Comparison of ENCODE assay signal across 13 cellular contexts in genomic region chr2:120770641-120771040, GRCh38. TPM values are rescaled to one million over a fixed set of nuclear protein-coding genes. Genes with fewer than 3 reads are reported as not detected.
DNase-seq lines count a peak whose midpoint lies in the region; ATAC-seq, FAIRE-seq and TF ChIP-seq lines count a peak whose summit lies in the region.
"Had no signal": no experiment of that assay in that cellular context is flagged by ENCODE, and none has a peak within 500 bp of the region (broad histone marks: within the 10 kb centered on the region; RNA-seq: fewer than 3 reads in every experiment).

No MANE protein-coding gene starts in this region.

- H4K8ac ChIP-seq in IMR-90 (ENCODE audit: low read depth in 2 of 2, low read length in 2 of 2) (peak overlapping the region; percentile 38 to 71), H1 (ENCODE audit: extremely low read depth, insufficient read depth, low read length) (no peak overlapping the region), mesenchymal stem cell (ENCODE audit: low read length) (peak overlapping the region; percentile 83)

- H3K4ac ChIP-seq in IMR-90 (ENCODE audit: low read depth, low read length) (peak overlapping the region; percentile 71), H1 (replicated peaks; ENCODE audit: insufficient read length, low read depth, low read length) (no peak overlapping the region), mesenchymal stem cell (ENCODE audit: low read depth in 1 of 2, low read length in 2 of 2) (peak overlapping the region; percentile 42 to 50)

- H2AFZ ChIP-seq in IMR-90 (replicated peaks; ENCODE audit: low read length, poor library complexity) (peak overlapping the region; percentile 10), H1 (ENCODE audit: low read length) (no peak overlapping the region), mesenchymal stem cell (ENCODE audit: low read depth, low read length) (no peak overlapping the region), smooth muscle cell (ENCODE audit: low read depth) (no peak overlapping the region)

- H2BK20ac ChIP-seq in IMR-90 (ENCODE audit: low read depth, low read length) (peak overlapping the region; percentile 68), H1 (ENCODE audit: low read length) (no peak overlapping the region)

- H3K27me3 ChIP-seq in IMR-90 (ENCODE audit: control insufficient read depth, insufficient read depth, low read length), result no peaks in the 10 kb centered on the region
- no peaks in the 10 kb centered on the region for H3K27me3 ChIP-seq in H1 (replicated peaks in 1 of 4; ENCODE audit: control insufficient read depth in 3 of 4, extremely low read depth in 1 of 4, insufficient read depth in 3 of 4, low read length in 3 of 4)
- no peaks in the 10 kb centered on the region for H3K27me3 ChIP-seq in mesenchymal stem cell (ENCODE audit: control insufficient read depth in 1 of 2, insufficient read depth in 1 of 2, low read length in 2 of 2)
- H3K27me3 ChIP-seq in smooth muscle cell (ENCODE audit: low read depth), result no peaks in the 10 kb centered on the region

- peak overlapping the region; percentile 58 for H2BK120ac ChIP-seq in IMR-90 (ENCODE audit: low read depth, low read length)
- H2BK120ac ChIP-seq in H1 (replicated peaks; ENCODE audit: low read depth, low read length), result no peak overlapping the region
- H2BK120ac ChIP-seq in mesenchymal stem cell (ENCODE audit: low read depth, low read length), result peak overlapping the region; percentile 43

- H3K9me1 ChIP-seq in IMR-90 (ENCODE audit: insufficient read depth, low read length), result peaks cover 62% of the 10 kb centered on the region

- 67% methylated on average over 1 of the region's 6 CpGs; no CpG with 5 or more reads in 1 of the 2 experiments for WGBS in IMR-90 (ENCODE audit: extremely low coverage in 2 of 2, insufficient read length in 1 of 2), 2 experiments
- WGBS in H1 (ENCODE audit: extremely low coverage in 1 of 2, insufficient coverage in 1 of 2, insufficient read length in 1 of 2, insufficient replicate concordance in 2 of 2, low coverage in 1 of 2, low lambda C conversion rate in 2 of 2, missing lambda C conversion rate in 1 of 2), 2 experiments, result 97% methylated on average over 6 of the region's 6 CpGs; no CpG with 5 or more reads in 1 of the 2 experiments
- WGBS in mesenchymal stem cell, result 99% methylated on average over 6 of the region's 6 CpGs
- 94% methylated on average over 6 of the region's 6 CpGs for WGBS in smooth muscle cell (ENCODE audit: low lambda C conversion rate)

- H3F3A ChIP-seq in smooth muscle cell (ENCODE audit: low read depth), result peaks cover 32% of the 10 kb centered on the region

- H3K79me2 ChIP-seq in H1 (ENCODE audit: control insufficient read depth in 1 of 2, insufficient read depth in 2 of 2, low read length in 2 of 2) (peaks cover 9 to 99% of the 10 kb centered on the region in 2 experiments), smooth muscle cell (ENCODE audit: low read depth) (peaks cover 75% of the 10 kb centered on the region)

- H2AK9ac ChIP-seq in IMR-90 (replicated peaks; ENCODE audit: low read depth, low read length, poor library complexity), result peak overlapping the region; percentile 74

- H4K91ac ChIP-seq in IMR-90 (ENCODE audit: insufficient read depth, low read depth, low read length), result peak overlapping the region; percentile 89
- H4K91ac ChIP-seq in H1 (replicated peaks; ENCODE audit: insufficient read length, low read length), result no peak overlapping the region
- H4K91ac ChIP-seq in mesenchymal stem cell (ENCODE audit: low read length), result peak overlapping the region; percentile 90

- intact Hi-C loops in IMR-90 (cut with micrococcal nuclease), result loop anchor here (1.0 to 10.0 kb wide), 2 partner anchors 9 to 76 kb away; no protein-coding TSS in a partner anchor

- H3K23me2 ChIP-seq in H1 (ENCODE audit: low read depth, low read length), result no peaks in the 10 kb centered on the region

- DNase-seq in IMR-90, result no peak
- no peak for DNase-seq in H1 (ENCODE audit: low read depth in 1 of 2, low spot score in 2 of 2)
- DNase-seq in mesenchymal stem cell, result no peak
- DNase-seq in smooth muscle cell (lab: John Stamatoyannopoulos, UW; ENCODE audit: unreplicated experiment), result no peak
- no peak for DNase-seq in NCI-H128 (lab: John Stamatoyannopoulos, UW; ENCODE audit: unreplicated experiment)
- no peak for DNase-seq in NCI-H2171 treated with DMSO at 0.1 percent for 48 hours (lab: John Stamatoyannopoulos, UW)
- DNase-seq in activated CD4-positive, alpha-beta T cell treated with anti-CD3 and anti-CD28 coated beads for 1 hour, result no peak
- DNase-seq: activated CD4-positive, alpha-beta T cell treated with anti-CD3 and anti-CD28 coated beads for 36 hours; KG1; midbrain; NCI-H1694; stimulated activated naive CD4-positive, alpha-beta T cell had no signal

- H4K5ac ChIP-seq in IMR-90 (ENCODE audit: low read depth, low read length), result peak overlapping the region; percentile 69
- H4K5ac ChIP-seq in H1 (ENCODE audit: insufficient read length, low read depth, low read length), result no peak overlapping the region

- peak overlapping the region; percentile 68; the same call in 1 of the 2 replicates for H2BK12ac ChIP-seq in H1 (ENCODE audit: low read depth, low read length)
- H2BK12ac ChIP-seq in mesenchymal stem cell (ENCODE audit: low read length in 2 of 2), result peak overlapping the region; percentile 69 to 88

- H2BK5ac ChIP-seq in IMR-90 (ENCODE audit: low read depth, low read length, poor library complexity, severe bottlenecking) (peak overlapping the region; percentile 92), H1 (ENCODE audit: low read depth, low read length) (peak overlapping the region; percentile 66; the same call in 1 of the 2 replicates), mesenchymal stem cell (ENCODE audit: low read depth, low read length, poor library complexity, severe bottlenecking) (no peak overlapping the region)

- no peak for ATAC-seq in IMR-90 (ENCODE audit: low read depth)
- ATAC-seq: activated CD4-positive, alpha-beta T cell treated with anti-CD3 and anti-CD28 coated beads for 36 hours had no signal

- no peak for TF ChIP-seq RAD21 in IMR-90 (IDR thresholded peaks at IDR 0.05; ENCODE audit: low read length)
- TF ChIP-seq RAD21 in H1 (IDR thresholded peaks at IDR 0.05 in 1 of 2, conservative IDR thresholded peaks at IDR 0.05 in 1 of 2; ENCODE audit: low read depth in 2 of 2, low read length in 2 of 2), result no peak

- H3K56ac ChIP-seq in IMR-90 (ENCODE audit: extremely low read depth, insufficient read depth, low read length), result 0 out of 2 replicates have a peak overlapping the region, but pooled peaks have one; percentile 35
- no peak overlapping the region for H3K56ac ChIP-seq in H1 (replicated peaks; ENCODE audit: insufficient read length, low read depth, low read length)

- TF ChIP-seq POLR2A in IMR-90 (IDR thresholded peaks at IDR 0.05; ENCODE audit: low read depth, low read length) (no peak), H1 (IDR thresholded peaks at IDR 0.05; ENCODE audit: control extremely low read depth in 1 of 2, low read depth in 2 of 2, low read length in 2 of 2) (no peak)

- H3K9ac ChIP-seq in IMR-90 (ENCODE audit: low read depth, low read length) (peak overlapping the region; percentile 26; the same call in 1 of the 2 replicates), H1 (replicated peaks in 1 of 4; ENCODE audit: extremely low read depth in 1 of 4, low read depth in 3 of 4, low read length in 3 of 4) (no peak overlapping the region), mesenchymal stem cell (ENCODE audit: low read length) (peak overlapping the region; percentile 56), smooth muscle cell (ENCODE audit: low read depth) (peak overlapping the region; percentile 25)

- in situ Hi-C loops in IMR-90 (cut with MboI; ENCODE audit: low sequenced_read_pairs), result no loop called here

- peak overlapping the region; percentile 82 for H3K27ac ChIP-seq in IMR-90 (ENCODE audit: insufficient read depth, low read length)
- no peak overlapping the region for H3K27ac ChIP-seq in H1 (ENCODE audit: low read depth, low read length)
- no peak overlapping the region for H3K27ac ChIP-seq in mesenchymal stem cell (ENCODE audit: low read length, poor library complexity, severe bottlenecking)
- H3K27ac ChIP-seq in smooth muscle cell (ENCODE audit: low read depth), result peak overlapping the region; percentile 87

- no peak for TF ChIP-seq EP300 in H1 (IDR thresholded peaks at IDR 0.05; ENCODE audit: borderline replicate concordance in 1 of 2, low read depth in 2 of 2, low read length in 2 of 2)

- CTCF ChIA-PET in IMR-90 (lab: Yijun Ruan, JAX) (no interaction called here), H1 (lab: Charles Lee; ENCODE audit: partially characterized antibody) (interaction anchor here (0.6 to 4.6 kb wide), 15 partner anchors 9 to 196 kb away, joined by 3 to 21 read pairs (median 3); no protein-coding TSS in a partner anchor)

- peaks cover 25 to 90% of the 10 kb centered on the region in 2 experiments for H3K79me1 ChIP-seq in IMR-90 (ENCODE audit: low read depth in 1 of 2, low read length in 2 of 2)
- peaks cover 48% of the 10 kb centered on the region for H3K79me1 ChIP-seq in H1 (ENCODE audit: low read depth, low read length)
- peaks cover 35% of the 10 kb centered on the region for H3K79me1 ChIP-seq in mesenchymal stem cell (replicated peaks; ENCODE audit: low read length, poor library complexity, severe bottlenecking)

- H2BK15ac ChIP-seq in IMR-90 (ENCODE audit: low read depth, low read length), result peak overlapping the region; percentile 64; the same call in 2 of the 3 replicates
- H2BK15ac ChIP-seq in H1 (ENCODE audit: low read length), result 0 out of 2 replicates have a peak overlapping the region, but pooled peaks have one; percentile 68
- H2BK15ac ChIP-seq in mesenchymal stem cell (ENCODE audit: low read depth, poor library complexity, severe bottlenecking), result no peak overlapping the region

- H3K4me2 ChIP-seq in IMR-90 (ENCODE audit: low read depth, low read length) (peak overlapping the region; percentile 53), H1 (ENCODE audit: insufficient read depth in 1 of 2, low read depth in 2 of 2, low read length in 2 of 2) (no peak overlapping the region), mesenchymal stem cell (ENCODE audit: low read length, poor library complexity, severe bottlenecking) (no peak overlapping the region), smooth muscle cell (peak overlapping the region; percentile 36)

- no peak for FAIRE-seq in H1 (lab: Jason Lieb, UNC)

- H2AK5ac ChIP-seq in IMR-90 (ENCODE audit: low read depth, low read length) (peak overlapping the region; percentile 95), H1 (ENCODE audit: low read depth, low read length) (peak overlapping the region; percentile 83; the same call in 1 of the 2 replicates), mesenchymal stem cell (ENCODE audit: low read length, severe bottlenecking) (peak overlapping the region; percentile 1)

- TF ChIP-seq CTCF in IMR-90 (conservative IDR thresholded peaks at IDR 0.05; ENCODE audit: low read depth, low read length), result no peak
- no peak for TF ChIP-seq CTCF in H1 (IDR thresholded peaks at IDR 0.05; ENCODE audit: control extremely low read depth in 1 of 3, insufficient read depth in 1 of 3, low read depth in 1 of 3, low read length in 3 of 3)
- no peak for TF ChIP-seq CTCF in smooth muscle cell (IDR thresholded peaks at IDR 0.05; ENCODE audit: borderline replicate concordance, insufficient read depth, poor library complexity, severe bottlenecking)

- H3K18ac ChIP-seq in IMR-90 (ENCODE audit: low read depth, low read length), result peak overlapping the region; percentile 51
- peak overlapping the region; percentile 38; the same call in 1 of the 2 replicates for H3K18ac ChIP-seq in H1 (ENCODE audit: extremely low read depth, low read length)
- peak overlapping the region; percentile 85 to 86 for H3K18ac ChIP-seq in mesenchymal stem cell (ENCODE audit: low read depth in 1 of 2, low read length in 2 of 2)

- no TSS peak for BruUV-seq in IMR-90 (replicated peaks; lab: Mats Ljungman, UMichigan)

- no peak overlapping the region for H3K4me3 ChIP-seq in IMR-90 (ENCODE audit: insufficient read depth, low read depth, low read length)
- H3K4me3 ChIP-seq in H1 (ENCODE audit: extremely low read depth in 1 of 4, insufficient read depth in 2 of 4, low read depth in 3 of 4, low read length in 4 of 4), result no peak overlapping the region
- no peak overlapping the region for H3K4me3 ChIP-seq in mesenchymal stem cell (ENCODE audit: insufficient read depth in 1 of 2, low read depth in 1 of 2, low read length in 2 of 2)
- no peak overlapping the region for H3K4me3 ChIP-seq in smooth muscle cell
- H3K4me3 ChIP-seq: coronary artery had no signal

- POLR2A ChIA-PET in IMR-90 (lab: Charles Lee; ENCODE audit: unreplicated experiment), result no interaction called here
- POLR2A ChIA-PET in H1 (lab: Charles Lee; ENCODE audit: partially characterized antibody), result interaction anchor here (0.8 to 2.4 kb wide), 6 partner anchors 10 to 305 kb away, joined by 3 to 9 read pairs (median 4); partner anchors contain the start of gene GLI2

- H3K9me3 ChIP-seq in IMR-90 (ENCODE audit: control insufficient read depth, insufficient read depth, low read length) (no peaks in the 10 kb centered on the region), H1 (ENCODE audit: insufficient read depth in 2 of 2, low read depth in 1 of 2, low read length in 1 of 2) (no peaks in the 10 kb centered on the region), mesenchymal stem cell (ENCODE audit: control insufficient read depth, low read length) (no peaks in the 10 kb centered on the region), smooth muscle cell (replicated peaks; ENCODE audit: low read depth) (no peaks in the 10 kb centered on the region)

- H3K4me1 ChIP-seq in IMR-90 (ENCODE audit: control insufficient read depth, insufficient read depth, low read length) (peaks cover 56% of the 10 kb centered on the region), H1 (replicated peaks in 1 of 4; ENCODE audit: control insufficient read depth in 3 of 4, insufficient read depth in 4 of 4, low read length in 3 of 4) (peaks cover 23 to 63% (median 34%) of the 10 kb centered on the region in 4 experiments), mesenchymal stem cell (ENCODE audit: control insufficient read depth, insufficient read depth, low read depth, low read length) (peaks cover 38% of the 10 kb centered on the region), smooth muscle cell (ENCODE audit: low read depth) (peaks cover 45% of the 10 kb centered on the region)

- H3K36me3 ChIP-seq in IMR-90 (ENCODE audit: control insufficient read depth, insufficient read depth, low read length), result no peaks in the 10 kb centered on the region
- no peaks in the 10 kb centered on the region for H3K36me3 ChIP-seq in H1 (ENCODE audit: control insufficient read depth in 2 of 4, insufficient read depth in 4 of 4, low read length in 3 of 4)
- peaks cover 0 to 3% of the 10 kb centered on the region in 2 experiments for H3K36me3 ChIP-seq in mesenchymal stem cell (ENCODE audit: control insufficient read depth in 1 of 2, insufficient read depth in 2 of 2, low read depth in 1 of 2, low read length in 2 of 2)
- no peaks in the 10 kb centered on the region for H3K36me3 ChIP-seq in smooth muscle cell (ENCODE audit: low read depth)

- dilution Hi-C loops in IMR-90 (cut with HindIII; ENCODE audit: low sequenced_read_pairs, unreplicated experiment), result no loop called here

- H4K20me1 ChIP-seq in IMR-90 (ENCODE audit: insufficient read depth, low read length), result peaks cover 59% of the 10 kb centered on the region
- peaks cover 39 to 65% of the 10 kb centered on the region in 2 experiments for H4K20me1 ChIP-seq in H1 (replicated peaks in 1 of 2; ENCODE audit: control insufficient read depth in 1 of 2, insufficient read depth in 2 of 2, low read length in 2 of 2)
- H4K20me1 ChIP-seq in smooth muscle cell (ENCODE audit: low read depth), result peaks cover 24% of the 10 kb centered on the region

- H3K14ac ChIP-seq in IMR-90 (replicated peaks; ENCODE audit: low read depth, low read length), result peak overlapping the region; percentile 91
- no peak overlapping the region for H3K14ac ChIP-seq in H1 (ENCODE audit: insufficient read length)
- peak overlapping the region in 1 of 2 experiments; percentile 29 for H3K14ac ChIP-seq in mesenchymal stem cell (ENCODE audit: low read length in 2 of 2)

- H3K23ac ChIP-seq in IMR-90 (ENCODE audit: low read depth, low read length), result peak overlapping the region; percentile 42
- no peak overlapping the region for H3K23ac ChIP-seq in H1 (ENCODE audit: insufficient read length)
- no peak overlapping the region for H3K23ac ChIP-seq in mesenchymal stem cell (ENCODE audit: low read length in 2 of 2)

RNA-seq across cellular contexts. Expression of gene GLI2, which starts 35.0 kb away (rescaled TPM):
- total RNA-seq in IMR-90 (2012; rRNA removed), result 3.8 and 4.7 TPM in 2 replicates
- polyA plus RNA-seq in IMR-90 (2012; rRNA removed), result 26.0 and 31.5 TPM in 2 replicates
- 7.6 and 16.7 TPM in 2 replicates for polyA plus RNA-seq in IMR-90 (2012; cell fraction: cytosol; rRNA removed)
- 57.0 and 124 TPM in 2 replicates for polyA plus RNA-seq in IMR-90 (2012; cell fraction: nucleus; rRNA removed; ENCODE audit: low replicate concordance)
- total RNA-seq in H1 (2021; fragmentation: NEBNext Ultra II Directional; extraction: Animal tissue kit (Norgen Biotek cat#: 25700)), result 46.9 and 49.8 TPM in 2 replicates
- 18.4 and 28.8 TPM in 2 replicates for polyA plus RNA-seq in H1 (2011; rRNA removed)
- polyA plus RNA-seq in H1 (2011; cell fraction: cytosol; rRNA removed), result 12.7 TPM
- 59.5 TPM for polyA plus RNA-seq in H1 (2011; cell fraction: nucleus; rRNA removed)
- 17.6 to 27.8 TPM (median 24.7 TPM) in 4 replicates for polyA plus RNA-seq in H1 (2012, experiment 1 of 2)
- 9.7 TPM for polyA plus RNA-seq in H1 (2012, experiment 2 of 2)
- 17.1 TPM for polyA plus RNA-seq in H1 (2013, experiment 1 of 2)
- 16.9 TPM for polyA plus RNA-seq in H1 (2013, experiment 2 of 2)
- polyA minus RNA-seq in H1 (2011; rRNA and poly(A)+ RNA removed), result 17.2 and 19.9 TPM in 2 replicates
- polyA minus RNA-seq in H1 (2011; cell fraction: cytosol; rRNA and poly(A)+ RNA removed), result 23.0 TPM
- polyA minus RNA-seq in H1 (2011; cell fraction: nucleus; rRNA and poly(A)+ RNA removed), result 42.4 TPM
- 28.9 TPM for polyA plus RNA-seq in mesenchymal stem cell (2013, experiment 1 of 2)
- polyA plus RNA-seq in mesenchymal stem cell (2013, experiment 2 of 2), result 29.5 TPM
- total RNA-seq in smooth muscle cell, result 10.4 and 10.6 TPM in 2 replicates
- 9.4 and 10.4 TPM in 2 replicates for polyA plus RNA-seq in smooth muscle cell
- total RNA-seq: activated CD4-positive, alpha-beta T cell treated with anti-CD3 and anti-CD28 coated beads for 36 hours had no signal

Comparison
In these comparisons a context has a peak if more than half of its experiments do, and no peak if none do; other contexts are left out.
1. H2AK5ac ChIP-seq: peak in every context shown above with its lines; median percentile 95 in IMR-90; 83 in H1; 1 in mesenchymal stem cell.
2. H3K27ac ChIP-seq: peak in IMR-90 (single experiment) and smooth muscle cell (single experiment); none in H1 (single experiment) and mesenchymal stem cell (single experiment).
3. H3K4me2 ChIP-seq: peak in IMR-90 (single experiment) and smooth muscle cell (single experiment); none in H1 (0 of 2) and mesenchymal stem cell (single experiment).
4. H3K9ac ChIP-seq: peak in IMR-90 (single experiment), mesenchymal stem cell (single experiment) and smooth muscle cell (single experiment); none in H1 (0 of 4).
5. Peak in every context shown above with its lines, with median percentiles within 50 percentile points of each other: H3K18ac ChIP-seq.